Comparison of ENCODE assay signal across 20 cellular contexts in the genomic region with DNA sequence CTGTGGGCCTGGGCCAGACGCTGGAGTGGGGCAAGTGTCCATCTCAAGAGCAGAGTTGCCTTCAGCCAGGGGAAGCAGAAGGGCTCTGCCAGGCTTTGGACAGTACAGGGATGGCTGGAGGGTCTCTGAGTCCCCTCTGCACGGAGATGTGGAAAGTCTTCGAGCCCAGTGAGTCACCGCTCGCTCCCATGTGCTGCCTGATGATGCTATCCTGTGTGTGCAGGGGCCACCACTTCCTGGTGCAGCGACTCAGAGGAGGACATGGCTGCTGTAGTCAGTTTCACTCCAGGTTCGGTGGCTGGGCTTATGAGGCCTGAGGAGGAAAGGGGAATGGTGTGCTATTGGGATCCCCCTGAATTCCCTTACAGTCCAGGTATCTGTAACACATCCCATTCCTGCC. TPM values are rescaled to one million over a fixed set of nuclear protein-coding genes. Genes with fewer than 3 reads are reported as not detected.
DNase-seq lines count a peak whose midpoint lies in the region; ATAC-seq, FAIRE-seq and TF ChIP-seq lines count a peak whose summit lies in the region.
"Had no signal": no experiment of that assay in that cellular context is flagged by ENCODE, and none has a peak within 500 bp of the region (broad histone marks: within the 10 kb centered on the region; RNA-seq: fewer than 3 reads in every experiment).

No MANE protein-coding gene starts in this region.

- peaks cover 2% of the 10 kb centered on the region for H3K9me3 Mint-ChIP-seq in astrocyte (ENCODE audit: unreplicated experiment)
- H3K9me3 Mint-ChIP-seq: H9; T-helper 1 cell treated with Interleukin-12 subunit alpha and Interleukin-12 subunit beta and Interleukin-4 antibody, amounts not matched to agents 30 μg/mL and 1 μg/mL, for 36 hours had no signal

- no peak overlapping the region for H3K27ac Mint-ChIP-seq in astrocyte (ENCODE audit: unreplicated experiment)
- H3K27ac Mint-ChIP-seq: T-helper 1 cell treated with Interleukin-12 subunit alpha and Interleukin-12 subunit beta and Interleukin-4 antibody, amounts not matched to agents 30 μg/mL and 1 μg/mL, for 36 hours had no signal

- H3K4me1 ChIP-seq in astrocyte (ENCODE audit: insufficient read depth, low read length) (peaks cover 4% of the 10 kb centered on the region), osteoblast (ENCODE audit: insufficient read depth, low read length) (no peaks in the 10 kb centered on the region)
- H3K4me1 ChIP-seq: adrenal gland, BE2C had no signal

- DNase-seq in Right ventricle myocardium inferior (ENCODE audit: missing footprints) (peak; percentile 22), left ventricle myocardium superior (no peak), LHCN-M2 (ENCODE audit: low read depth) (peak; percentile 58), astrocyte (ENCODE audit: low read depth) (peak; percentile 12), osteoblast (ENCODE audit: insufficient read length, low spot score, missing footprints) (peak; percentile 76), head of caudate nucleus (no peak), RPMI8226 (no peak), 8988T (no peak)
- DNase-seq: activated CD4-positive, CD25-positive, alpha-beta regulatory T cell treated with anti-CD3 and anti-CD28 coated beads, Interleukin-2, amount 50 U/mL, for 72 hours; adrenal gland; BE2C; H9; kidney; mucosa of descending colon; NCI-H1436; NCI-H345; PC-9; stimulated activated CD4-positive, alpha-beta T cell treated with anti-CD3 and anti-CD28 coated beads, Interleukin-4, amount 100 ng/mL, for 24 hours had no signal

- H3K36me3 Mint-ChIP-seq in astrocyte (ENCODE audit: low read depth, unreplicated experiment) = no peaks in the 10 kb centered on the region

- H3K27me3 ChIP-seq in astrocyte (ENCODE audit: insufficient read depth, low read length) = peaks cover 19% of the 10 kb centered on the region
- H3K27me3 ChIP-seq in osteoblast (ENCODE audit: insufficient read depth, low read length) = peaks cover 16% of the 10 kb centered on the region

- no peak overlapping the region for H2AFZ ChIP-seq in astrocyte (ENCODE audit: low read depth, low read length)
- no peak overlapping the region for H2AFZ ChIP-seq in osteoblast (ENCODE audit: low read length)
- H2AFZ ChIP-seq: PC-9 had no signal

- H3K4me2 ChIP-seq in astrocyte (ENCODE audit: low read length) (no peak overlapping the region), osteoblast (ENCODE audit: insufficient read depth, low read length) (no peak overlapping the region)
- H3K4me2 ChIP-seq: PC-9 had no signal

- FAIRE-seq in astrocyte (lab: Jason Lieb, UNC) = no peak
- FAIRE-seq: kidney had no signal

- H3K27ac ChIP-seq in astrocyte (ENCODE audit: low read depth, low read length) (no peak overlapping the region), osteoblast (ENCODE audit: low read depth, low read length) (no peak overlapping the region)
- H3K27ac ChIP-seq: adrenal gland, PC-9 had no signal

- TF ChIP-seq CTCF in astrocyte (IDR thresholded peaks at IDR 0.05; ENCODE audit: insufficient read depth, low read depth, low read length) (no peak), osteoblast (IDR thresholded peaks at IDR 0.05; ENCODE audit: extremely low read depth, low read depth, low read length) (no peak)

- H3K9me3 ChIP-seq in astrocyte (ENCODE audit: insufficient read depth, low read depth, low read length) = no peaks in the 10 kb centered on the region
- no peaks in the 10 kb centered on the region for H3K9me3 ChIP-seq in osteoblast (ENCODE audit: low read depth, low read length)
- H3K9me3 ChIP-seq: adrenal gland, BE2C, mucosa of descending colon had no signal

- ATAC-seq in Right ventricle myocardium inferior = no peak
- no peak for ATAC-seq in left ventricle myocardium superior
- ATAC-seq: mucosa of descending colon had no signal

- no peaks in the 10 kb centered on the region for H3K36me3 ChIP-seq in astrocyte (ENCODE audit: insufficient read depth, low read length)
- H3K36me3 ChIP-seq in osteoblast (ENCODE audit: insufficient read depth, low read length) = no peaks in the 10 kb centered on the region
- H3K36me3 ChIP-seq: adrenal gland, BE2C had no signal

- H3K4me3 ChIP-seq in astrocyte (ENCODE audit: insufficient read depth, low read depth, low read length) (no peak overlapping the region), osteoblast (ENCODE audit: insufficient read depth, low read length) (no peak overlapping the region)
- H3K4me3 ChIP-seq: adrenal gland, mucosa of descending colon, PC-9 had no signal

- H3K4me1 Mint-ChIP-seq in astrocyte (ENCODE audit: low read depth, unreplicated experiment) = no peaks in the 10 kb centered on the region

- intact Hi-C loops in Right ventricle myocardium inferior (cut with DNase I) = loop anchor here (5.0 kb wide), 2 partner anchors 64 to 71 kb away; no protein-coding TSS in a partner anchor
- intact Hi-C loops in left ventricle myocardium superior (cut with micrococcal nuclease) = no loop called here
- intact Hi-C loops in head of caudate nucleus (cut with DNase I) = loop anchor here (10.0 kb wide), 1 partner anchor 73 kb away; no protein-coding TSS in a partner anchor

- peaks cover 58% of the 10 kb centered on the region for H3K27me3 Mint-ChIP-seq in astrocyte (ENCODE audit: low read depth, unreplicated experiment)

- H4K20me1 ChIP-seq in astrocyte (ENCODE audit: insufficient read depth, low read length) (no peaks in the 10 kb centered on the region), osteoblast (ENCODE audit: insufficient read depth, low read length) (no peaks in the 10 kb centered on the region)

- no peak overlapping the region for H3K9ac ChIP-seq in astrocyte (ENCODE audit: low read length)

- H3K4me3 Mint-ChIP-seq in astrocyte (ENCODE audit: unreplicated experiment) = no peak overlapping the region
- H3K4me3 Mint-ChIP-seq: H9; T-helper 1 cell treated with Interleukin-12 subunit alpha and Interleukin-12 subunit beta and Interleukin-4 antibody, amounts not matched to agents 30 μg/mL and 1 μg/mL, for 36 hours had no signal

- no peaks in the 10 kb centered on the region for H3K79me2 ChIP-seq in astrocyte (ENCODE audit: insufficient read depth, low read length)
- H3K79me2 ChIP-seq in osteoblast (ENCODE audit: insufficient read depth, low read length) = no peaks in the 10 kb centered on the region

RNA-seq across cellular contexts. Expression of gene ADCYAP1R1, which starts 6.0 kb away (rescaled TPM):
- total RNA-seq in Right ventricle myocardium inferior (5.8 TPM), left ventricle myocardium superior (6.0 TPM), LHCN-M2 (2014; rRNA removed) (0.06 TPM in 1 of 2 replicates, not detected in the other), astrocyte (0.05 and 0.14 TPM in 2 replicates), osteoblast (not detected in 2 replicates)
- polyA plus RNA-seq in LHCN-M2 (2012) = not detected
- total RNA-seq: glomerular endothelial cell, kidney, PC-9 had no signal

Comparison
In these comparisons a context has a peak if more than half of its experiments do, and no peak if none do; other contexts are left out.
1. DNase-seq: peak in Right ventricle myocardium inferior (single experiment), LHCN-M2 (single experiment), astrocyte (single experiment) and osteoblast (single experiment); none in left ventricle myocardium superior (single experiment), head of caudate nucleus (0 of 42), RPMI8226 (single experiment) and 8988T (single experiment).